ENCODE assay signal across 9 cellular contexts in the genomic region with DNA sequence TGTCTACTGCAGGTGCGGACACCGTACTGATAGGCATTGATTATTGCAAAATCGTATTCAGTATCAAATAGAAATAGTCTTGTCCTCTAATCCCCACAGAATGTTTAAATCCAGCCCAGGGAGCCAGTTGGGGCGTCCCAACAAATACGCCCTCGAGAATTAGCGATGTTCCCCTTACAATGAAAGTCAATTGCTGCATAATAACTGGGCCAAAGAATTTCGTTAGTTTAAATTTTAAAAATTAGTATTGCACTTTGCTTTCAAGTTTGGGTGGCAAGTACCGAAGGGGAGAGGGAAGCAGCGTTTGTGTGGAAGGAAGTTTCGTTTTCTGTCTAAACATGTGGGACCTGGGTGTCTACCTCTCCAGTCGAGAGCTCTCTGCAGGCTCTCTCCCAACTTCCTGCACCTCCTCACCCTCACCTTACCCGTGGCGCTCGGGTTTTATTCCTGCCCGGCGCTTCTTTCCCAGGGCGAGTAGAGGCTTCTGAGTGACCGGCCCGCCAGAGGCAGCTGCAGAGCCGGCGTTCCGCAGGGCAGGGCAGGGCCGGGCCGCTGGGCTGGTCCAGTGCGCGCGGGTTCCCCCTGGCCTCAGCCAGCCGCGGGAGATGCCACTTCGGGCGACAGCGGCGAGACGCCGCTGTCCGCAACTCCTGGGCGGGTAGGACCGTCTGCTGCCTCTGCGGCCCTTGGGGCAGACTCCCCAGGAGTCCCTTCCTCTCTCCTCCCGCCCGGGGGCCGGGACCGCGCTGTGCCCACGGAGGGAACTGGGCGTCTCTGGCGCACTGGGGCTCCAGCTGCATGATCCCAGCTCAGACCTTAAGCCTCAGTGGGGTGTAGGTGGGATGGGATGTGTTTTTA. TPM values are rescaled to one million over a fixed set of nuclear protein-coding genes. Genes with fewer than 3 reads are reported as not detected.
DNase-seq lines count a peak whose midpoint lies in the region; ATAC-seq and TF ChIP-seq lines count a peak whose summit lies in the region.
"Had no signal": no experiment of that assay in that cellular context is flagged by ENCODE, and none has a peak within 500 bp of the region (broad histone marks: within the 10 kb centered on the region; RNA-seq: fewer than 3 reads in every experiment).

No MANE protein-coding gene starts in this region.

- no peak overlapping the region for H2AFZ ChIP-seq in neural cell (ENCODE audit: low read depth, low read length)

- H3K79me2 ChIP-seq in neural cell (replicated peaks; ENCODE audit: insufficient read depth, low read length): no peaks in the 10 kb centered on the region

- no peak for TF ChIP-seq CTCF in NB4 (IDR thresholded peaks at IDR 0.05; ENCODE audit: low read depth, low read length)
- no peak for TF ChIP-seq CTCF in endodermal cell (conservative IDR thresholded peaks at IDR 0.05)
- no peak for TF ChIP-seq CTCF in neural cell (IDR thresholded peaks at IDR 0.05; ENCODE audit: poor library complexity, severe bottlenecking)

- H3K9me3 Mint-ChIP-seq in CD8-positive, alpha-beta memory T cell: peaks cover 0 to 4% (median 0%) of the 10 kb centered on the region in 5 donors
- no peaks in the 10 kb centered on the region for H3K9me3 Mint-ChIP-seq in endodermal cell
- no peaks in the 10 kb centered on the region for H3K9me3 Mint-ChIP-seq in activated T-helper 2 cell treated with anti-CD3 and anti-CD28 coated beads, Interferon-gamma antibody, Interleukin-2, Interleukin-4, amounts not matched to agents 10 μg/mL and 5 μg/mL and 100 μg/mL, durations not matched to agents 14 hours and 24 hours and 36 hours

- H3K9me3 ChIP-seq in CD8-positive, alpha-beta memory T cell (ENCODE audit: low read length): no peaks in the 10 kb centered on the region
- no peaks in the 10 kb centered on the region for H3K9me3 ChIP-seq in endodermal cell (ENCODE audit: control insufficient read depth, low read length)
- H3K9me3 ChIP-seq in neural cell (ENCODE audit: low read length): no peaks in the 10 kb centered on the region

- H3K9me2 ChIP-seq in neural cell (ENCODE audit: insufficient read depth, low read length): no peaks in the 10 kb centered on the region

- H3K4me1 Mint-ChIP-seq in CD8-positive, alpha-beta memory T cell: peaks cover 7 to 19% (median 10%) of the 10 kb centered on the region in 3 donors
- peaks cover 29% of the 10 kb centered on the region for H3K4me1 Mint-ChIP-seq in endodermal cell
- peaks cover 7% of the 10 kb centered on the region for H3K4me1 Mint-ChIP-seq in activated T-helper 2 cell treated with anti-CD3 and anti-CD28 coated beads, Interferon-gamma antibody, Interleukin-2, Interleukin-4, amounts not matched to agents 10 μg/mL and 5 μg/mL and 100 μg/mL, durations not matched to agents 14 hours and 24 hours and 36 hours (ENCODE audit: low read depth)

- H3K4me3 Mint-ChIP-seq in CD8-positive, alpha-beta memory T cell: peak overlapping the region in 5 of 7 donors; percentile 56 to 66 (median 61)
- peak overlapping the region; percentile 59 for H3K4me3 Mint-ChIP-seq in endodermal cell
- H3K4me3 Mint-ChIP-seq in activated T-helper 2 cell treated with anti-CD3 and anti-CD28 coated beads, Interferon-gamma antibody, Interleukin-2, Interleukin-4, amounts not matched to agents 10 μg/mL and 5 μg/mL and 100 μg/mL, durations not matched to agents 14 hours and 24 hours and 36 hours (ENCODE audit: low read depth): no peak overlapping the region

- H3K27me3 ChIP-seq in CD8-positive, alpha-beta memory T cell (ENCODE audit: insufficient read depth, low read length, poor library complexity, severe bottlenecking): peaks cover 15% of the 10 kb centered on the region
- peaks cover 87% of the 10 kb centered on the region for H3K27me3 ChIP-seq in endodermal cell (ENCODE audit: control insufficient read depth, insufficient read depth, low read length, poor library complexity, severe bottlenecking)
- peaks cover 93% of the 10 kb centered on the region for H3K27me3 ChIP-seq in neural cell (ENCODE audit: insufficient read depth, low read depth, low read length)

- peaks cover 4% of the 10 kb centered on the region for H3K4me1 ChIP-seq in CD8-positive, alpha-beta memory T cell (ENCODE audit: insufficient read depth, low read length)
- H3K4me1 ChIP-seq in endodermal cell (ENCODE audit: control insufficient read depth, insufficient read depth, low read length): peaks cover 12% of the 10 kb centered on the region

- no peak overlapping the region for H3K4me3 ChIP-seq in CD8-positive, alpha-beta memory T cell (ENCODE audit: low read length)
- H3K4me3 ChIP-seq in NB4 (ENCODE audit: low read depth, low read length) (peak overlapping the region; percentile 46), endodermal cell (ENCODE audit: low read length) (peak overlapping the region; percentile 81), neural cell (ENCODE audit: low read length) (peak overlapping the region; percentile 65)

- H4K20me1 ChIP-seq in neural cell (ENCODE audit: insufficient read depth): no peaks in the 10 kb centered on the region

- WGBS in endodermal cell (ENCODE audit: insufficient coverage in 1 of 2, insufficient read length in 1 of 2), 2 experiments: 0 to 3% methylated on average over 8 to 48 of the region's 48 CpGs

- H3K36me3 Mint-ChIP-seq in CD8-positive, alpha-beta memory T cell: no peaks in the 10 kb centered on the region
- no peaks in the 10 kb centered on the region for H3K36me3 Mint-ChIP-seq in endodermal cell (ENCODE audit: low read depth)
- H3K36me3 Mint-ChIP-seq in activated T-helper 2 cell treated with anti-CD3 and anti-CD28 coated beads, Interferon-gamma antibody, Interleukin-2, Interleukin-4, amounts not matched to agents 10 μg/mL and 5 μg/mL and 100 μg/mL, durations not matched to agents 14 hours and 24 hours and 36 hours (ENCODE audit: low read depth): no peaks in the 10 kb centered on the region

- no peak overlapping the region for H3K27ac Mint-ChIP-seq in CD8-positive, alpha-beta memory T cell
- H3K27ac Mint-ChIP-seq in endodermal cell: no peak overlapping the region
- no peak overlapping the region for H3K27ac Mint-ChIP-seq in activated T-helper 2 cell treated with anti-CD3 and anti-CD28 coated beads, Interferon-gamma antibody, Interleukin-2, Interleukin-4, amounts not matched to agents 10 μg/mL and 5 μg/mL and 100 μg/mL, durations not matched to agents 14 hours and 24 hours and 36 hours

- no peaks in the 10 kb centered on the region for H3K36me3 ChIP-seq in CD8-positive, alpha-beta memory T cell (ENCODE audit: insufficient read depth, low read length)
- H3K36me3 ChIP-seq in endodermal cell (ENCODE audit: control insufficient read depth, insufficient read depth, low read length) (no peaks in the 10 kb centered on the region), neural cell (ENCODE audit: insufficient read depth, low read length) (no peaks in the 10 kb centered on the region)

- POLR2A ChIA-PET in CD8-positive, alpha-beta memory T cell (lab: Charles Lee): no interaction called here

- CTCF ChIA-PET in CD8-positive, alpha-beta memory T cell (lab: Charles Lee): no interaction called here

- H3K27ac ChIP-seq in CD8-positive, alpha-beta memory T cell (ENCODE audit: low read depth, low read length): no peak overlapping the region
- H3K27ac ChIP-seq in endodermal cell (ENCODE audit: low read depth, low read length): no peak overlapping the region
- H3K27ac ChIP-seq in neural cell (ENCODE audit: low read length): no peak overlapping the region

- no peak for ATAC-seq in GM18870 (IDR thresholded peaks at IDR 0.05; ENCODE audit: unreplicated experiment)

- TF ChIP-seq RAD21 in neural cell (conservative IDR thresholded peaks at IDR 0.05): no peak

- intact Hi-C loops in activated T-helper 2 cell treated with anti-CD3 and anti-CD28 coated beads, Interferon-gamma antibody, Interleukin-2, Interleukin-4, amounts not matched to agents 10 μg/mL and 5 μg/mL and 100 μg/mL, durations not matched to agents 14 hours and 24 hours and 36 hours (cut with micrococcal nuclease): loop anchor here (2.0 to 5.0 kb wide), 2 partner anchors 76 to 637 kb away; no protein-coding TSS in a partner anchor

- H3F3A ChIP-seq in neural cell (ENCODE audit: insufficient read depth, low read length, poor library complexity, severe bottlenecking): no peaks in the 10 kb centered on the region

- DNase-seq in CD8-positive, alpha-beta memory T cell: no peak
- peak; percentile 53 for DNase-seq in NB4 (ENCODE audit: low read depth)
- peak; percentile 81 for DNase-seq in endodermal cell
- no peak for DNase-seq in SK-N-DZ (ENCODE audit: low spot score)
- no peak for DNase-seq in NAMALWA (ENCODE audit: low spot score)
- no peak for DNase-seq in activated T-helper 2 cell treated with anti-CD3 and anti-CD28 coated beads, Interferon-gamma antibody, Interleukin-2, Interleukin-4, amounts not matched to agents 10 μg/mL and 5 μg/mL and 100 μg/mL, durations not matched to agents 14 hours and 24 hours and 36 hours (ENCODE audit: low spot score)

- H3K27me3 Mint-ChIP-seq in CD8-positive, alpha-beta memory T cell: peaks cover 39 to 48% of the 10 kb centered on the region in 2 donors
- H3K27me3 Mint-ChIP-seq in endodermal cell (ENCODE audit: insufficient read depth): peaks cover 91% of the 10 kb centered on the region
- H3K27me3 Mint-ChIP-seq in activated T-helper 2 cell treated with anti-CD3 and anti-CD28 coated beads, Interferon-gamma antibody, Interleukin-2, Interleukin-4, amounts not matched to agents 10 μg/mL and 5 μg/mL and 100 μg/mL, durations not matched to agents 14 hours and 24 hours and 36 hours (ENCODE audit: low read depth): peaks cover 63% of the 10 kb centered on the region

- H3K4me2 ChIP-seq in neural cell (ENCODE audit: low read length): no peak overlapping the region

- TF ChIP-seq POLR2A in NB4 (IDR thresholded peaks at IDR 0.05; ENCODE audit: extremely low read depth, insufficient read length): no peak

- H3K9ac ChIP-seq in endodermal cell (ENCODE audit: extremely low read depth, low read length, poor library complexity, severe bottlenecking) (no peak overlapping the region), neural cell (ENCODE audit: low read length) (no peak overlapping the region)

- no peak for TF ChIP-seq EP300 in neural cell (conservative IDR thresholded peaks at IDR 0.05; ENCODE audit: poor library complexity, severe bottlenecking)

TF ChIP-seq in neural cell, 6 proteins besides CTCF, POLR2A, EP300 and RAD21 (continues in another document):
- peak; percentile 50 for TF ChIP-seq POLR2AphosphoS5 (IDR thresholded peaks at IDR 0.05)
- TF ChIP-seq SMC3 (conservative IDR thresholded peaks at IDR 0.05; ENCODE audit: poor library complexity): no peak

RNA-seq across cellular contexts. Expression of a gene that starts 0.9 kb away (rescaled TPM):
- not detected for total RNA-seq in CD8-positive, alpha-beta memory T cell
- polyA plus RNA-seq in CD8-positive, alpha-beta memory T cell: not detected
- 1 to 10 TPM in 1 of 2 donors, under 1 TPM in 1; 0.31 to 1.8 TPM for total RNA-seq in endodermal cell
- 15.0 TPM for polyA plus RNA-seq in endodermal cell (2013, experiment 1 of 2)
- 15.4 TPM for polyA plus RNA-seq in endodermal cell (2013, experiment 2 of 2)
- polyA plus RNA-seq in neural cell: not detected in 2 replicates
- not detected in 2 replicates for polyA minus RNA-seq in neural cell
- not detected in 2 replicates for polyA plus RNA-seq in SK-N-DZ (2014; cell fraction: cytosol; rRNA removed)
- polyA plus RNA-seq in SK-N-DZ (2014; cell fraction: nucleus; rRNA removed): not detected in 2 replicates
- not detected in 2 replicates for total RNA-seq in activated T-helper 2 cell treated with anti-CD3 and anti-CD28 coated beads, Interferon-gamma antibody, Interleukin-2, Interleukin-4, amounts not matched to agents 10 μg/mL and 5 μg/mL and 100 μg/mL, durations not matched to agents 14 hours and 24 hours and 36 hours
- total RNA-seq: lung microvascular endothelial cell had no signal

Comparison
In these comparisons a context has a peak if more than half of its experiments do, and no peak if none do; other contexts are left out.
1. DNase-seq: peak in NB4 (single experiment) and endodermal cell (single experiment); none in CD8-positive, alpha-beta memory T cell (0 of 5), SK-N-DZ (single experiment), NAMALWA (single experiment) and activated T-helper 2 cell treated with anti-CD3 and anti-CD28 coated beads, Interferon-gamma antibody, Interleukin-2, Interleukin-4, amounts not matched to agents 10 μg/mL and 5 μg/mL and 100 μg/mL, durations not matched to agents 14 hours and 24 hours and 36 hours (single experiment).